1 cellular context compared by ENCODE assay signal in genomic region chr16:29988346-29989075, GRCh38.
TF ChIP-seq lines count a peak whose summit lies in the region.

No MANE protein-coding gene starts in this region.

TF ChIP-seq in HCT116, 20 proteins besides CTCF, POLR2A, EP300 and RAD21:
- TF ChIP-seq SRF (IDR thresholded peaks at IDR 0.05; ENCODE audit: low read depth) (no peak), MAX (IDR thresholded peaks at IDR 0.05) (no peak), FOSL1 (IDR thresholded peaks at IDR 0.05; ENCODE audit: low read depth) (no peak), ELF1 (IDR thresholded peaks at IDR 0.05; ENCODE audit: borderline replicate concordance, low read depth) (no peak), SIN3A (IDR thresholded peaks at IDR 0.05; ENCODE audit: low read depth) (no peak), YY1 (IDR thresholded peaks at IDR 0.05; ENCODE audit: extremely low read depth, insufficient replicate concordance, low read depth, low read length) (no peak), ZFX (IDR thresholded peaks at IDR 0.05) (no peak), TCF7L2 (IDR thresholded peaks at IDR 0.05; ENCODE audit: borderline replicate concordance, extremely low read depth, insufficient read depth, insufficient read length) (no peak), SP1 (IDR thresholded peaks at IDR 0.05; ENCODE audit: low read depth) (no peak), ATF3 (IDR thresholded peaks at IDR 0.05) (no peak), REST (IDR thresholded peaks at IDR 0.05; ENCODE audit: low read depth) (no peak), EZH2phosphoT487 (IDR thresholded peaks at IDR 0.05; ENCODE audit: borderline replicate concordance) (no peak), ZNF274 (IDR thresholded peaks at IDR 0.05; ENCODE audit: low read depth, low read length) (no peak), ZBTB33 (IDR thresholded peaks at IDR 0.05; ENCODE audit: extremely low read depth, insufficient replicate concordance, low read length) (no peak), POLR2AphosphoS5 (IDR thresholded peaks at IDR 0.05; ENCODE audit: low read depth, low read length) (no peak), EZH2 (IDR thresholded peaks at IDR 0.05) (no peak), CEBPB (IDR thresholded peaks at IDR 0.05; ENCODE audit: low read depth) (no peak), EGR1 (IDR thresholded peaks at IDR 0.05; ENCODE audit: low read depth) (no peak), JUND (IDR thresholded peaks at IDR 0.05) (no peak)
TF ChIP-seq in HCT116: peak in this region for 0.
